Comparison of ENCODE assay signal across 12 cellular contexts in the genomic region with DNA sequence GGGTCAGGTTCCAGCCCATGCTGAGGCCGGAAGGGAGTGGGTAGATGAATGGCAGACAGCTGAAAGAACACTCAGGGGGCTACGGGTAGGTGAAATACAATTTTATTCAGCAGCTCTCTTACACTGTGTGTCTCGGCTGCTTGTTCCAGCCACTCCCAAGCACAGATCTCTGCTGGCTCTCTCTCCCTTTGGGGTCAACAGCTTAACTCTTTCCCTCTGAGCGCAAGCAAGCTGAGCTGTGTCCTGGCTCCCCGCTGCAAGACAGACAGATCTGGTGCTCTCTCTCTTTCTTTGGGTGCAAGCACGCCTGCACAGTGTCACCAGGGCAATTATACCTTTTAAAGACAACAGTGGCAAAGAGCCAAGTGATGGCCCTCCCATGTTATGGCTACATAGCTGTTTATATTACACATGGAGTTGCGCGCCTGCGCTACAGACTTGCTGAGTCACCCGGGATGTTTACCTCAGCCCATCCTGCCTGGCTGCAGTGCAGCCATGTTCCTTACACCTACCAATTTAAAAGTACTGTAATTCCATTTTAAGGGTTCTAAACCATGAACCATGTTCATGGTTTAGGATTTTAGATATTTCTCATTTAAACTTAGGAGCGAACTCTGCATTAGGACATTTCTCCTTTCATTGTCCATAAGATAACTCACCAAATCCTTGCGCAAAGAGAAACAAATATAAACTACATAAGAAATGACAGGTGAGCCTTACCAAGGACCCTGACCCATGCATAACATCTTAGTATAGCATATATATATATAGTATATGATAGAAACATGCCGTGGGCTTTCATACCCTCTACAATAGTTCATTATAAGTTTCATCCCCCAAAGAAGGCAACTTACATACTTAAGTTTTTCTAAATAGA.
DNase-seq lines count a peak whose midpoint lies in the region; ATAC-seq and TF ChIP-seq lines count a peak whose summit lies in the region.
"Had no signal": no experiment of that assay in that cellular context is flagged by ENCODE, and none has a peak within 500 bp of the region (broad histone marks: within the 10 kb centered on the region; RNA-seq: fewer than 3 reads in every experiment).

No MANE protein-coding gene starts in this region.

- H3K27ac Mint-ChIP-seq in osteocyte (ENCODE audit: unreplicated experiment), result peak overlapping the region; percentile 64
- no peak overlapping the region for H3K27ac Mint-ChIP-seq in effector memory CD8-positive, alpha-beta T cell
- H3K27ac Mint-ChIP-seq: immature natural killer cell; stimulated activated memory B cell treated with anti-CD40 and anti-IgM and Interleukin-4, amounts not matched to agents 10 μg/mL and 1 μg/mL and 100 μg/mL, for 72 hours had no signal

- H3K4me1 Mint-ChIP-seq in osteocyte (ENCODE audit: unreplicated experiment), result peaks cover 32% of the 10 kb centered on the region
- peaks cover 2 to 5% of the 10 kb centered on the region in 2 donors for H3K4me1 Mint-ChIP-seq in effector memory CD8-positive, alpha-beta T cell (ENCODE audit: low read depth in 2 of 2)
- H3K4me1 Mint-ChIP-seq: nephron; stimulated activated memory B cell treated with anti-CD40 and anti-IgM and Interleukin-4, amounts not matched to agents 10 μg/mL and 1 μg/mL and 100 μg/mL, for 72 hours had no signal

- TF ChIP-seq CTCF in osteocyte (IDR thresholded peaks at IDR 0.05), result no peak

- no peak for ATAC-seq in HG02981 (IDR thresholded peaks at IDR 0.05; ENCODE audit: unreplicated experiment)
- ATAC-seq in effector memory CD8-positive, alpha-beta T cell (replicated peaks), result no peak
- ATAC-seq: stimulated activated memory B cell treated with anti-CD40 and anti-IgM and Interleukin-4, amounts not matched to agents 10 μg/mL and 1 μg/mL and 100 μg/mL, for 72 hours had no signal

- no peaks in the 10 kb centered on the region for H3K9me3 Mint-ChIP-seq in osteocyte (ENCODE audit: unreplicated experiment)
- H3K9me3 Mint-ChIP-seq in effector memory CD8-positive, alpha-beta T cell, result no peaks in the 10 kb centered on the region
- H3K9me3 Mint-ChIP-seq: immature natural killer cell, nephron had no signal

- no peaks in the 10 kb centered on the region for H3K27me3 Mint-ChIP-seq in osteocyte (ENCODE audit: unreplicated experiment)
- no peaks in the 10 kb centered on the region for H3K27me3 Mint-ChIP-seq in effector memory CD8-positive, alpha-beta T cell
- H3K27me3 Mint-ChIP-seq: stimulated activated memory B cell treated with anti-CD40 and anti-IgM and Interleukin-4, amounts not matched to agents 10 μg/mL and 1 μg/mL and 100 μg/mL, for 72 hours had no signal

- H3K36me3 Mint-ChIP-seq in osteocyte (ENCODE audit: unreplicated experiment), result no peaks in the 10 kb centered on the region
- no peaks in the 10 kb centered on the region for H3K36me3 Mint-ChIP-seq in effector memory CD8-positive, alpha-beta T cell (ENCODE audit: insufficient read depth)

- H3K4me3 Mint-ChIP-seq in osteocyte (ENCODE audit: unreplicated experiment), result no peak overlapping the region
- no peak overlapping the region for H3K4me3 Mint-ChIP-seq in effector memory CD8-positive, alpha-beta T cell
- H3K4me3 Mint-ChIP-seq: immature natural killer cell; nephron; stimulated activated memory B cell treated with anti-CD40 and anti-IgM and Interleukin-4, amounts not matched to agents 10 μg/mL and 1 μg/mL and 100 μg/mL, for 72 hours had no signal

- DNase-seq in HCEC 1CT (peak; percentile 83), NCI-H345 treated with DMSO at 0.1 percent for 48 hours (lab: John Stamatoyannopoulos, UW; ENCODE audit: unreplicated experiment) (peak; percentile 64), dermis blood vessel endothelial cell (peak; percentile 64), osteocyte (ENCODE audit: extremely low spot score, unreplicated experiment) (no peak), putamen (ENCODE audit: low spot score) (no peak), HT-29 (ENCODE audit: low spot score) (no peak)
- no peak for DNase-seq in effector memory CD8-positive, alpha-beta T cell
- DNase-seq: immature natural killer cell, Peyer's patch had no signal

Comparison
In these comparisons a context has a peak if more than half of its experiments do, and no peak if none do; other contexts are left out.
1. DNase-seq: peak in HCEC 1CT (single experiment), NCI-H345 treated with DMSO at 0.1 percent for 48 hours (single experiment) and dermis blood vessel endothelial cell (single experiment); none in osteocyte (single experiment), putamen (single experiment), HT-29 (single experiment) and effector memory CD8-positive, alpha-beta T cell (0 of 3).